9 cellular contexts compared by ENCODE assay signal in genomic region chr10:16950686-16951681, GRCh38.
DNase-seq lines count a peak whose midpoint lies in the region; ATAC-seq and TF ChIP-seq lines count a peak whose summit lies in the region.
"Had no signal": no experiment of that assay in that cellular context is flagged by ENCODE, and none has a peak within 500 bp of the region (broad histone marks: within the 10 kb centered on the region; RNA-seq: fewer than 3 reads in every experiment).

No MANE protein-coding gene starts in this region.

- TF ChIP-seq CTCF in glutamatergic neuron (IDR thresholded peaks at IDR 0.05; ENCODE audit: partially characterized antibody, unreplicated experiment) = no peak

- no peaks in the 10 kb centered on the region for H3K9me3 Mint-ChIP-seq in activated T-cell treated with anti-CD3 and anti-CD28 coated beads, Interleukin-2, amount 50 U/mL, for 4 hours
- no peaks in the 10 kb centered on the region for H3K9me3 Mint-ChIP-seq in glutamatergic neuron (ENCODE audit: unreplicated experiment)
- H3K9me3 Mint-ChIP-seq in stimulated activated naive B cell treated with anti-CD40 and anti-IgM and Interleukin-4, amounts not matched to agents 10 μg/mL and 1 μg/mL and 100 μg/mL, for 72 hours = no peaks in the 10 kb centered on the region

- peaks cover 9% of the 10 kb centered on the region for H3K36me3 Mint-ChIP-seq in activated T-cell treated with anti-CD3 and anti-CD28 coated beads, Interleukin-2, amount 50 U/mL, for 4 hours (ENCODE audit: insufficient read depth)
- no peaks in the 10 kb centered on the region for H3K36me3 Mint-ChIP-seq in T-helper 17 cell (ENCODE audit: low read depth)
- H3K36me3 Mint-ChIP-seq in glutamatergic neuron (ENCODE audit: unreplicated experiment) = no peaks in the 10 kb centered on the region
- H3K36me3 Mint-ChIP-seq in stimulated activated naive B cell treated with anti-CD40 and anti-IgM and Interleukin-4, amounts not matched to agents 10 μg/mL and 1 μg/mL and 100 μg/mL, for 72 hours = no peaks in the 10 kb centered on the region

- H3K27ac Mint-ChIP-seq in T-helper 17 cell (peak overlapping the region; percentile 60), glutamatergic neuron (ENCODE audit: unreplicated experiment) (no peak overlapping the region)
- H3K27ac Mint-ChIP-seq in stimulated activated naive B cell treated with anti-CD40 and anti-IgM and Interleukin-4, amounts not matched to agents 10 μg/mL and 1 μg/mL and 100 μg/mL, for 72 hours = no peak overlapping the region

- peak; percentile 43 to 58 for ATAC-seq in activated T-cell treated with anti-CD3 and anti-CD28 coated beads, Interleukin-2, amount 50 U/mL, for 4 hours
- no peak for ATAC-seq in T-helper 17 cell
- ATAC-seq in stimulated activated naive B cell treated with anti-CD40 and anti-IgM and Interleukin-4, amounts not matched to agents 10 μg/mL and 1 μg/mL and 100 μg/mL, for 72 hours (replicated peaks) = peak; percentile 51 to 61

- no peak overlapping the region for H3K4me3 Mint-ChIP-seq in activated T-cell treated with anti-CD3 and anti-CD28 coated beads, Interleukin-2, amount 50 U/mL, for 4 hours
- H3K4me3 Mint-ChIP-seq in T-helper 17 cell = no peak overlapping the region
- H3K4me3 Mint-ChIP-seq in glutamatergic neuron (ENCODE audit: unreplicated experiment) = no peak overlapping the region
- H3K4me3 Mint-ChIP-seq in stimulated activated naive B cell treated with anti-CD40 and anti-IgM and Interleukin-4, amounts not matched to agents 10 μg/mL and 1 μg/mL and 100 μg/mL, for 72 hours = no peak overlapping the region

- no peak for DNase-seq in activated T-cell treated with anti-CD3 and anti-CD28 coated beads, Interleukin-2, amount 50 U/mL, for 4 hours
- DNase-seq in activated T-cell treated with anti-CD3 and anti-CD28 coated beads for 4 hours = no peak
- no peak for DNase-seq in T-helper 17 cell
- DNase-seq in glutamatergic neuron = peak; percentile 37
- no peak for DNase-seq in stimulated activated naive B cell treated with anti-CD40 and anti-IgM and Interleukin-4, amounts not matched to agents 10 μg/mL and 1 μg/mL and 100 μg/mL, for 72 hours
- DNase-seq in T-helper 1 cell = no peak
- DNase-seq in foreskin melanocyte = no peak
- no peak for DNase-seq in DMS153 (lab: John Stamatoyannopoulos, UW)
- DNase-seq: effector memory CD4-positive, alpha-beta T cell had no signal

- peaks cover 5% of the 10 kb centered on the region for H3K4me1 Mint-ChIP-seq in activated T-cell treated with anti-CD3 and anti-CD28 coated beads, Interleukin-2, amount 50 U/mL, for 4 hours (ENCODE audit: low read depth)
- H3K4me1 Mint-ChIP-seq in T-helper 17 cell = peaks cover 5% of the 10 kb centered on the region
- H3K4me1 Mint-ChIP-seq in glutamatergic neuron (ENCODE audit: low read depth, unreplicated experiment) = peaks cover 18% of the 10 kb centered on the region
- H3K4me1 Mint-ChIP-seq in stimulated activated naive B cell treated with anti-CD40 and anti-IgM and Interleukin-4, amounts not matched to agents 10 μg/mL and 1 μg/mL and 100 μg/mL, for 72 hours = no peaks in the 10 kb centered on the region

- H3K27me3 Mint-ChIP-seq in activated T-cell treated with anti-CD3 and anti-CD28 coated beads, Interleukin-2, amount 50 U/mL, for 4 hours (ENCODE audit: low read depth) = no peaks in the 10 kb centered on the region
- no peaks in the 10 kb centered on the region for H3K27me3 Mint-ChIP-seq in T-helper 17 cell
- H3K27me3 Mint-ChIP-seq in glutamatergic neuron (ENCODE audit: unreplicated experiment) = peaks cover 2% of the 10 kb centered on the region
- no peaks in the 10 kb centered on the region for H3K27me3 Mint-ChIP-seq in stimulated activated naive B cell treated with anti-CD40 and anti-IgM and Interleukin-4, amounts not matched to agents 10 μg/mL and 1 μg/mL and 100 μg/mL, for 72 hours

- no peaks in the 10 kb centered on the region for H3K9me3 ChIP-seq in T-helper 17 cell (ENCODE audit: control insufficient read depth, low read length, poor library complexity, severe bottlenecking)
